In the genomic region with DNA sequence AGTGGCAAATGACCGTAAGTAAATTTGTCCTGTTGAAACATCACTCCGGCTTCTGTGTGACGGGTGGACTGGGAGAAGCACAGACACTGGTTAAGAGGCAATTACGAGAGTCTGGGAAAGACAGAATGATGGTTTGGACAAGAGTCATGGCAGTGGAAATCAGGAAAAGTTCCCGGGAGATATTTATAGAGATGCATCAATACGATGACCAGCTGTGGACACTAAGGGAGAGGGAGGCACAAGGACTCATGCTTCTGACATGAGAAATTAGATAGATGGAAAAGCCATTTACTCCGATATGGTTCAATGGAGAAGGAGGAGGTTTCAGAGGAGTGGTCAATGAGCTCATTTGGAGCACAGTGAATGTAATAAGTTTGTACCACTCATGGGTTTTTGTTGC, we compare ENCODE assay signal across 24 cellular contexts.
"Had no signal": no experiment of that assay in that cellular context is flagged by ENCODE, and none has a peak within 500 bp of the region (broad histone marks: within the 10 kb centered on the region; RNA-seq: fewer than 3 reads in every experiment).

No MANE protein-coding gene starts in this region.

- H3K79me2 ChIP-seq: hepatocyte had no signal

- H3K36me3 ChIP-seq: gastroesophageal sphincter, heart left ventricle, neutrophil, pancreas, suprapubic skin, transverse colon, upper lobe of right lung had no signal

- ATAC-seq: esophagus mucosa; foreskin keratinocyte; gastroesophageal sphincter; natural killer cell treated with Interleukin-12 subunit alpha and Interleukin-12 subunit beta and Interleukin-15 and Interleukin-18, amount 100 ng/mL, for 72 hours; pancreas; right cardiac atrium; stimulated activated naive CD8-positive, alpha-beta T cell treated with anti-CD3 and anti-CD28 coated beads, Interleukin-15, amount 100 ng/mL, for 72 hours; upper lobe of right lung had no signal

- H3K4me1 ChIP-seq: foreskin keratinocyte, pancreas, transverse colon had no signal

- H3K27ac ChIP-seq: epithelial cell of prostate, foreskin keratinocyte, gastroesophageal sphincter, heart left ventricle, hepatocyte, neutrophil, pancreas, suprapubic skin, transverse colon, upper lobe of right lung had no signal

- H2AFZ ChIP-seq: hepatocyte had no signal

- H3K9me3 ChIP-seq: neutrophil, pancreas, suprapubic skin had no signal

- H3K27me3 ChIP-seq: gastroesophageal sphincter, heart left ventricle, hepatocyte, pancreas, suprapubic skin, upper lobe of right lung had no signal

- H3K4me2 ChIP-seq: hepatocyte had no signal

- H3K4me3 ChIP-seq: gastroesophageal sphincter, heart left ventricle, hepatocyte, lung, pancreas, suprapubic skin, transverse colon, upper lobe of right lung had no signal

- DNase-seq: cortex of kidney; effector CD4-positive, alpha-beta T cell; foreskin keratinocyte; heart left ventricle; kidney glomerular epithelial cell; naive B cell; pancreas; right cardiac atrium; small intestine; stimulated activated CD4-positive, alpha-beta T cell treated with anti-CD3 and anti-CD28 coated beads, Interleukin-15, amount 100 ng/mL, for 24 hours; stimulated activated CD4-positive, alpha-beta T cell treated with anti-CD3 and anti-CD28 coated beads, Interleukin-2, amount 100 ng/mL, for 48 hours; stimulated activated CD8-positive, alpha-beta memory T cell treated with anti-CD3 and anti-CD28 coated beads, Interleukin-4, amount 100 ng/mL, for 48 hours; stimulated activated naive CD4-positive, alpha-beta T cell; stimulated activated naive CD8-positive, alpha-beta T cell treated with anti-CD3 and anti-CD28 coated beads, Interleukin-15, amount 100 ng/mL, for 72 hours; transverse colon; upper lobe of right lung had no signal
